ENCODE assay signal across 19 cellular contexts in the genomic region with DNA sequence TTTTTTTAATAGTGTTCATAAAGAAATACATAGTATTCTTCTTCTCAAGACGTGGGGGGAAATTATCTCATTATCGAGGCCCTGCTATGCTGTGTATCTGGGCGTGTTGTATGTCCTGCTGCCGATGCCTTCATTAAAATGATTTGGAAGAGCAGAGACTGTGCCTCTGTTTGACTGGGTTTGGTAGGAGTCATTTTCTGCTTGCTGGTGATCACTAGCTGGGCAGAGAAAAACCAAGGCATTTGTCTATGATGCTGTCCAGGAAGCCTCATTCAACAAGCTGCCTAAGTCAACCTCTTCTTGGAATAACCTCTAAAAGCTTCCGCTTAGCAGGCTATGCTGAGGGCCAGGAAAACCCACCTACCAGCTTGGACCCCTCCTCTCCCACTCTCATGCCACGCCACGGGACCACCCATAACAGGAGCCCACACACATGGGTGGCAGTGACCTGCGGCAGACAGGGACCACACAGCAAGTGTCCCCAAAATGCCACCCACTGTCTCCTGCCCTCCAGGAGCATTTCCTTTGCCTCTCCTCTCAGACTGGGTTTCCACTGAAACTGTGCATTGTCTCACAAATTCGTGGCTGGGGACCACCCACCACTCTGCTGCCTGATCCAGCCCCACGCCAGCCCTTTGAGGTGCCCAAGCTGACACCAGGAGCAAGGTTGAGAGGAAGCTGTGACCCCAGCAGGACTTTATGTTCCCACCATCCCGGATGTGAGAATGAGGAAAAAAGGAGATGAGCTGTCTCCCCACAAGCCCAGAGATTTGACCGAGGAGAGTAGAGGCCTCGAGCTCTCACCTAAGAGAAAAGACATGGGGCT. TPM values are rescaled to one million over a fixed set of nuclear protein-coding genes. Genes with fewer than 3 reads are reported as not detected.
DNase-seq lines count a peak whose midpoint lies in the region; ATAC-seq, FAIRE-seq and TF ChIP-seq lines count a peak whose summit lies in the region.
"Had no signal": no experiment of that assay in that cellular context is flagged by ENCODE, and none has a peak within 500 bp of the region (broad histone marks: within the 10 kb centered on the region; RNA-seq: fewer than 3 reads in every experiment).

No MANE protein-coding gene starts in this region.

- no peak overlapping the region for H3K14ac ChIP-seq in neuronal stem cell (ENCODE audit: low read length)

- no peak overlapping the region for H2AFZ ChIP-seq in neuronal stem cell (ENCODE audit: low read length)

- peaks cover 4% of the 10 kb centered on the region for H3K9me3 Mint-ChIP-seq in activated naive CD8-positive, alpha-beta T cell treated with anti-CD3 and anti-CD28 coated beads, Interleukin-2, amount 50 U/mL, for 24 hours
- H3K9me3 Mint-ChIP-seq: mesothelial cell of epicardium had no signal

- H3K23ac ChIP-seq in neuronal stem cell (ENCODE audit: low read depth, low read length, poor library complexity) = no peak overlapping the region

- peak overlapping the region; percentile 96 for H3K27ac Mint-ChIP-seq in activated naive CD8-positive, alpha-beta T cell treated with anti-CD3 and anti-CD28 coated beads, Interleukin-2, amount 50 U/mL, for 24 hours
- H3K27ac Mint-ChIP-seq: mesothelial cell of epicardium had no signal

- H3K27ac ChIP-seq in SJSA1 = peak overlapping the region; percentile 95
- no peak overlapping the region for H3K27ac ChIP-seq in neuronal stem cell (replicated peaks; ENCODE audit: low read length)

- no peak overlapping the region for H2BK12ac ChIP-seq in neuronal stem cell (ENCODE audit: low read length)

- peak overlapping the region; percentile 40 for H2AK5ac ChIP-seq in neuronal stem cell (ENCODE audit: low read depth, low read length)

- peaks cover 4% of the 10 kb centered on the region for H3K27me3 Mint-ChIP-seq in activated naive CD8-positive, alpha-beta T cell treated with anti-CD3 and anti-CD28 coated beads, Interleukin-2, amount 50 U/mL, for 24 hours

- H3K36me3 ChIP-seq in SJSA1 (peaks cover 23% of the 10 kb centered on the region), neuronal stem cell (replicated peaks in 1 of 2; ENCODE audit: control insufficient read depth in 2 of 2, insufficient read depth in 2 of 2, low read length in 2 of 2) (no peaks in the 10 kb centered on the region)

- no peak for FAIRE-seq in GM12891 (lab: Jason Lieb, UNC)
- FAIRE-seq: HTR-8/SVneo, TTC549 had no signal

- no CpG with 5 or more reads among the region's 13 CpGs for WGBS in neuronal stem cell (ENCODE audit: extremely low coverage in 2 of 2, insufficient read length in 2 of 2, insufficient replicate concordance in 1 of 2), 2 donors

- H3K4me3 Mint-ChIP-seq in activated naive CD8-positive, alpha-beta T cell treated with anti-CD3 and anti-CD28 coated beads, Interleukin-2, amount 50 U/mL, for 24 hours = peak overlapping the region; percentile 86
- H3K4me3 Mint-ChIP-seq: mesothelial cell of epicardium had no signal

- H3K9me3 ChIP-seq in SJSA1 (replicated peaks) (no peaks in the 10 kb centered on the region), neuronal stem cell (replicated peaks in 1 of 2; ENCODE audit: control insufficient read depth in 2 of 2, insufficient read depth in 1 of 2, low read depth in 1 of 2, low read length in 2 of 2) (no peaks in the 10 kb centered on the region)

- H3K4me1 Mint-ChIP-seq in activated naive CD8-positive, alpha-beta T cell treated with anti-CD3 and anti-CD28 coated beads, Interleukin-2, amount 50 U/mL, for 24 hours = peaks cover 93% of the 10 kb centered on the region

- DNase-seq in GM12891 (ENCODE audit: insufficient read length, low spot score) (no peak), SJSA1 (ENCODE audit: low read depth in 1 of 2, low spot score in 2 of 2) (peak; percentile 97 to 99), neuronal stem cell (ENCODE audit: low spot score) (no peak), NK-92 (lab: John Stamatoyannopoulos, UW; ENCODE audit: unreplicated experiment) (no peak), globus pallidus (ENCODE audit: low spot score) (no peak)
- no peak for DNase-seq in activated naive CD8-positive, alpha-beta T cell treated with anti-CD3 and anti-CD28 coated beads, Interleukin-2, amount 50 U/mL, for 24 hours
- no peak for DNase-seq in activated CD4-positive, CD25-positive, alpha-beta regulatory T cell (lab: John Stamatoyannopoulos, UW)
- DNase-seq: activated gamma-delta T cell treated with Interleukin-2 at 50 U/mL for 16 hours; COR-L47; cortex of kidney; NCI-H1105 treated with DMSO at 0.1 percent for 48 hours; NCI-H510A; RPMI8226; stimulated activated CD4-positive, alpha-beta T cell treated with anti-CD3 and anti-CD28 coated beads, Interleukin-4, amount 100 ng/mL, for 1 hour; substantia nigra had no signal

- H2BK120ac ChIP-seq in neuronal stem cell (ENCODE audit: low read depth, low read length) = no peak overlapping the region

- H2BK15ac ChIP-seq in neuronal stem cell (ENCODE audit: low read length) = no peak overlapping the region

- H4K91ac ChIP-seq in neuronal stem cell (ENCODE audit: low read depth, low read length, poor library complexity) = no peak overlapping the region

- no peak overlapping the region for H3K4me2 ChIP-seq in neuronal stem cell (ENCODE audit: insufficient read depth, low read length, poor library complexity, severe bottlenecking)

- peaks cover 86% of the 10 kb centered on the region for H3K4me1 ChIP-seq in SJSA1 (replicated peaks)
- H3K4me1 ChIP-seq in neuronal stem cell (ENCODE audit: control insufficient read depth in 2 of 2, insufficient read depth in 1 of 2, low read depth in 1 of 2, low read length in 2 of 2) = peaks cover 6 to 15% of the 10 kb centered on the region in 2 donors

- H3K4me3 ChIP-seq in SJSA1 = no peak overlapping the region
- H3K4me3 ChIP-seq in neuronal stem cell (ENCODE audit: low read length in 2 of 2) = no peak overlapping the region

- no peak overlapping the region for H4K8ac ChIP-seq in neuronal stem cell (ENCODE audit: low read depth, low read length)

- H3K18ac ChIP-seq in neuronal stem cell (ENCODE audit: low read length) = peak overlapping the region; percentile 52

- peaks cover 70% of the 10 kb centered on the region for H3K36me3 Mint-ChIP-seq in activated naive CD8-positive, alpha-beta T cell treated with anti-CD3 and anti-CD28 coated beads, Interleukin-2, amount 50 U/mL, for 24 hours (ENCODE audit: low read depth)
- H3K36me3 Mint-ChIP-seq: mesothelial cell of epicardium had no signal

- H3K9ac ChIP-seq in neuronal stem cell (ENCODE audit: low read depth, low read length, poor library complexity) = no peak overlapping the region

- H3K79me1 ChIP-seq in neuronal stem cell (ENCODE audit: low read depth, low read length) = peaks cover 3% of the 10 kb centered on the region

- H3K27me3 ChIP-seq in SJSA1 (replicated peaks) = no peaks in the 10 kb centered on the region
- H3K27me3 ChIP-seq in neuronal stem cell (ENCODE audit: control insufficient read depth in 3 of 3, insufficient read depth in 3 of 3, low read depth in 1 of 3, low read length in 3 of 3) = no peaks in the 10 kb centered on the region

- no peak overlapping the region for H3K4ac ChIP-seq in neuronal stem cell (ENCODE audit: low read length)

- H2BK5ac ChIP-seq in neuronal stem cell (ENCODE audit: low read length) = peak overlapping the region; percentile 61

- TF ChIP-seq POLR2A in GM12891 (IDR thresholded peaks at IDR 0.05; ENCODE audit: low read depth, low read length) = no peak

- no peak for ATAC-seq in activated naive CD8-positive, alpha-beta T cell treated with anti-CD3 and anti-CD28 coated beads, Interleukin-2, amount 50 U/mL, for 24 hours
- no peak for ATAC-seq in HG03521 (IDR thresholded peaks at IDR 0.05; ENCODE audit: unreplicated experiment)

TF ChIP-seq in GM12891, 5 proteins besides CTCF, POLR2A, EP300 and RAD21:
- no peak for TF ChIP-seq POU2F2 (IDR thresholded peaks at IDR 0.05; ENCODE audit: low read depth, low read length)
- peak; percentile 46; the same call in 1 of the 2 replicates for TF ChIP-seq POLR2AphosphoS5 (IDR thresholded peaks at IDR 0.05; ENCODE audit: low read depth, low read length)

RNA-seq across cellular contexts. Expression of a gene that starts 36.8 kb away (rescaled TPM):
- 280 TPM for polyA plus RNA-seq in GM12891 (2012; ENCODE audit: low read depth, missing spikeins)
- 282 and 328 TPM in 2 replicates for total RNA-seq in SJSA1 (2014; rRNA removed; shearing (Covaris generic))
- 182 TPM for polyA plus RNA-seq in neuronal stem cell (2013, experiment 1 of 2)
- polyA plus RNA-seq in neuronal stem cell (2013, experiment 2 of 2) = 180 TPM

RNA-seq across cellular contexts. Expression of a gene that starts 45.9 kb away (rescaled TPM):
- 7.3 TPM for polyA plus RNA-seq in GM12891 (2012; ENCODE audit: low read depth, missing spikeins)
- total RNA-seq in SJSA1 (2014; rRNA removed; shearing (Covaris generic)) = 7.1 and 7.3 TPM in 2 replicates
- polyA plus RNA-seq in neuronal stem cell (2013, experiment 1 of 2) = 21.7 TPM
- polyA plus RNA-seq in neuronal stem cell (2013, experiment 2 of 2) = 20.3 TPM

Comparison
In these comparisons a context has a peak if more than half of its experiments do, and no peak if none do; other contexts are left out.
1. DNase-seq: peak in SJSA1 (2 of 2); none in GM12891 (single experiment), activated naive CD8-positive, alpha-beta T cell treated with anti-CD3 and anti-CD28 coated beads, Interleukin-2, amount 50 U/mL, for 24 hours (single experiment), neuronal stem cell (single experiment), activated CD4-positive, CD25-positive, alpha-beta regulatory T cell (0 of 4), NK-92 (single experiment) and globus pallidus (single experiment).